ENCODE assay signal across 25 cellular contexts in the genomic region with DNA sequence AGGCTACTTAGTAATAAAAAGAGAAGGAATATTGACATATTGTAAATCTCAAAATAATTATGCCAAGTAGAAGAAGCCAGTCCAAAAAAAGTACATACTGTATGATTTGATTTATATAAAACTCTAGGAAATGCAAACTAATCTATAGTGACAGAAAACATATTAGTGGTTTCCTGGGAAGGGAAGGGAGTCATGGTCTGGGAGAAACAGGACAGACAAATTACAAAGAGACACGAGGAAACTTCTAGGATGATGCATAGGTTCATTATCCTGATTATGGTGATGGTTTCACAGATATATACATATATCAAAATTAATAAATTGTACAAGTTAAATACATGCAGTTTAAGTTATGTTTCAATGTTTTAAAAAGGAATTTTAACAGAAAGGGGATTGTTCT.
"Had no signal": no experiment of that assay in that cellular context is flagged by ENCODE, and none has a peak within 500 bp of the region (broad histone marks: within the 10 kb centered on the region; RNA-seq: fewer than 3 reads in every experiment).

No MANE protein-coding gene starts in this region.

- FAIRE-seq: pancreas, small intestine, urothelium cell line had no signal

- ATAC-seq: naive thymus-derived CD4-positive, alpha-beta T cell; natural killer cell; pancreas; psoas muscle; right cardiac atrium; right lobe of liver; stimulated activated effector memory CD8-positive, alpha-beta T cell treated with anti-CD3 and anti-CD28 coated beads, Interleukin-12 subunit alpha, Interleukin-12 subunit beta, amount 100 ng/mL, for 72 hours; stimulated activated naive B cell treated with anti-CD40 and anti-IgM and Interleukin-4, amounts not matched to agents 10 μg/mL and 1 μg/mL and 100 μg/mL, for 72 hours had no signal

- H3K27me3 ChIP-seq: neural progenitor cell, pancreas, right lobe of liver, sigmoid colon, stomach, thyroid gland, tibial nerve, upper lobe of left lung, vagina had no signal

- H3K9me3 ChIP-seq: pancreas, psoas muscle, right lobe of liver, sigmoid colon, stomach, thoracic aorta, thyroid gland, upper lobe of left lung, vagina had no signal

- H3K4me2 ChIP-seq: neural progenitor cell had no signal

- H3K4me1 ChIP-seq: neural progenitor cell, pancreas, psoas muscle, right lobe of liver, sigmoid colon, stomach, thyroid gland, tibial nerve, upper lobe of left lung, vagina had no signal

- H3K36me3 ChIP-seq: neural progenitor cell, pancreas, right lobe of liver, sigmoid colon, stomach, thoracic aorta, thyroid gland, tibial nerve, upper lobe of left lung, vagina had no signal

- H3K4me3 ChIP-seq: neural progenitor cell, pancreas, psoas muscle, right lobe of liver, sigmoid colon, stomach, thoracic aorta, thyroid gland, tibial nerve, upper lobe of left lung, vagina had no signal

- H2AFZ ChIP-seq: neural progenitor cell had no signal

- DNase-seq: naive thymus-derived CD4-positive, alpha-beta T cell; natural killer cell; occipital lobe; pancreas; psoas muscle; right cardiac atrium; right lobe of liver; sigmoid colon; small intestine; stimulated activated CD4-positive, alpha-beta T cell treated with anti-CD3 and anti-CD28 coated beads, Interleukin-15, amount 100 ng/mL, for 24 hours; stimulated activated CD4-positive, alpha-beta T cell treated with anti-CD3 and anti-CD28 coated beads, Interleukin-2, amount 100 ng/mL, for 24 hours; stimulated activated CD4-positive, alpha-beta T cell treated with anti-CD3 and anti-CD28 coated beads, Interleukin-2, amount 100 ng/mL, for 48 hours; stimulated activated CD4-positive, alpha-beta T cell treated with anti-CD3 and anti-CD28 coated beads, Interleukin-4, amount 100 ng/mL, for 24 hours; stimulated activated naive B cell treated with anti-CD40 and anti-IgM and Interleukin-4, amounts not matched to agents 10 μg/mL and 1 μg/mL and 100 μg/mL, for 72 hours; stimulated activated naive CD4-positive, alpha-beta T cell treated with Interleukin-2 at 50 U/mL for 16 hours; stomach; thyroid gland; trophoblast cell; upper lobe of left lung had no signal

- H3K27ac ChIP-seq: neural progenitor cell, pancreas, psoas muscle, right lobe of liver, sigmoid colon, stomach, thoracic aorta, thyroid gland, tibial nerve, upper lobe of left lung, vagina had no signal

- H3K9ac ChIP-seq: neural progenitor cell had no signal
